In the genomic region with DNA sequence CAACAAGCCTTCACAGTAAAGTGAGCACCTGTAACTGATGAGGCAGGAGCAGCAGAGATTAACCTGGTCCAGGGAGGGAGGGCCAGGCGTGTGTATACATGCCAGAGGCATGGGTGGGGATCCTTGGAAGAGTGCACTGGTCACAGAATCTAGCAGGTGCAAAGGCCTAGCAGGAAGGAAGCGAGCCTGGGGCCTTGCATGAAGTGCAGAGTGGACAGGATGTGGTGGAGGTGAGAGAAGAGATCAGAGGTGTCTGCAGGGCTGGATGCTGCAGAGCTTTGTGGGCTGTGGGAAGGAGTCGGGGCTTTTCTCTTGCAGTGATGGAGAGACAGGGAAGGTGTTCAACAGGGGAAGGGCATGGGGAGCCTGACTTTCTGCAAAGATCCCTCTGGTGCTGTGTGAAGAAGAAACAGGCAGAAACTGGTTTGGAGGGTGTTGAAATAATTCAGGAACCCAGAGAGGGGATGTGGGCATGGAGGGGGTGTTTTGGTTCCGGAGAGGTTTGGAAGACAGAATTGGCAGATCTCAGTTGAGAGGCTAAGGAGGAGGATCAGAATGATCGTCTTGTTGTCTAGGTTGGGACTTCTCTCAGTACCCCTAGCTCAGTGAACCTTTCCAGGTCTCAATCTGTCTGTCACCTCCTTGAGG, we compare ENCODE assay signal across 8 cellular contexts. TPM values are rescaled to one million over a fixed set of nuclear protein-coding genes. Genes with fewer than 3 reads are reported as not detected.
A peak's percentile ranks its signal among the peaks of the same experiment; 100 is the strongest.
DNase-seq lines count a peak whose midpoint lies in the region; ATAC-seq and TF ChIP-seq lines count a peak whose summit lies in the region.

No MANE protein-coding gene starts in this region.

- no peak overlapping the region for H4K5ac ChIP-seq in H9 (ENCODE audit: insufficient read length, low read depth, low read length)

- DNase-seq in RWPE2 (ENCODE audit: low spot score): no peak
- peak; percentile 20 for DNase-seq in epithelial cell of prostate (ENCODE audit: low read depth, low spot score)
- no peak for DNase-seq in H9
- no peak for DNase-seq in HAP-1 (ENCODE audit: low spot score in 2 of 2)
- no peak for DNase-seq in COR-L47 (lab: John Stamatoyannopoulos, UW)
- no peak for DNase-seq in DMS79 (lab: John Stamatoyannopoulos, UW)

- TF ChIP-seq CTCF in HEK293 (tag by site-specific recombination; IDR thresholded peaks at IDR 0.05) (no peak), RWPE2 (IDR thresholded peaks at IDR 0.05; ENCODE audit: poor library complexity, severe bottlenecking) (no peak), H9 (conservative IDR thresholded peaks at IDR 0.05) (no peak)

- H3K4ac ChIP-seq in H9 (ENCODE audit: low read depth, low read length): no peak overlapping the region

- no peaks in the 10 kb centered on the region for H3K9me3 ChIP-seq in HEK293 (ENCODE audit: control insufficient read depth, insufficient read depth, low read depth, low read length)
- no peaks in the 10 kb centered on the region for H3K9me3 ChIP-seq in RWPE2 (ENCODE audit: severe bottlenecking)
- no peaks in the 10 kb centered on the region for H3K9me3 ChIP-seq in H9 (ENCODE audit: control insufficient read depth, low read depth, low read length)
- 0 out of 2 replicates have a peak, but pooled peaks cover 3% of the 10 kb centered on the region for H3K9me3 ChIP-seq in HAP-1

- H3K27ac ChIP-seq in HEK293 (ENCODE audit: extremely low read depth, low read depth, low read length): no peak overlapping the region
- H3K27ac ChIP-seq in RWPE2 (ENCODE audit: poor library complexity, severe bottlenecking): no peak overlapping the region
- no peak overlapping the region for H3K27ac ChIP-seq in epithelial cell of prostate
- H3K27ac ChIP-seq in H9 (ENCODE audit: insufficient read length, low read depth, low read length): no peak overlapping the region

- CTCF ChIA-PET in HEK293 (lab: Yijun Ruan, JAX): interaction anchor here (1.1 kb wide), 1 partner anchor 81 kb away, joined by 5 read pairs; no protein-coding TSS in a partner anchor

- H2BK5ac ChIP-seq in H9 (ENCODE audit: insufficient read length, low read length): no peak overlapping the region

- H3T11ph ChIP-seq in H9 (ENCODE audit: low read length): no peak overlapping the region

- H3K4me3 Mint-ChIP-seq in H9: no peak overlapping the region

- H3K36me3 Mint-ChIP-seq in H9 (ENCODE audit: insufficient read depth in 1 of 3, low read depth in 3 of 3): peaks cover 10 to 11% (median 10%) of the 10 kb centered on the region in 3 experiments

- H3K23ac ChIP-seq in H9 (ENCODE audit: insufficient read length, low read depth, low read length): no peak overlapping the region

- H3K4me3 ChIP-seq in HEK293 (ENCODE audit: low read depth, low read length) (no peak overlapping the region), RWPE2 (ENCODE audit: severe bottlenecking) (no peak overlapping the region), HAP-1 (no peak overlapping the region)

- H2BK12ac ChIP-seq in H9 (ENCODE audit: insufficient read length, low read depth, low read length): no peak overlapping the region

- H2AK5ac ChIP-seq in H9 (ENCODE audit: insufficient read length, low read length): no peak overlapping the region

- H4K8ac ChIP-seq in H9 (replicated peaks; ENCODE audit: insufficient read length, low read depth, low read length): no peak overlapping the region

- in situ Hi-C loops in HAP-1 (cut with MboI; ENCODE audit: low sequenced_read_pairs): no loop called here

- no peak overlapping the region for H3K9ac ChIP-seq in H9 (ENCODE audit: extremely low read depth, insufficient read length, low read length)

- no peak overlapping the region for H3K18ac ChIP-seq in H9 (ENCODE audit: insufficient read length, low read depth, low read length)

- H3K4me2 ChIP-seq in H9 (ENCODE audit: insufficient read depth, insufficient read length, low read length): no peak overlapping the region

- peaks cover 15% of the 10 kb centered on the region; the same call in 1 of the 2 replicates for H3K79me2 ChIP-seq in H9 (ENCODE audit: insufficient read depth, low read length)

- no peak overlapping the region for H2BK120ac ChIP-seq in H9 (ENCODE audit: low read depth, low read length, poor library complexity, severe bottlenecking)

- no peak overlapping the region for H2BK20ac ChIP-seq in H9 (ENCODE audit: low read depth, low read length, poor library complexity, severe bottlenecking)

- H3K56ac ChIP-seq in H9 (ENCODE audit: insufficient read length, low read depth, low read length): no peak overlapping the region

- H3K23me2 ChIP-seq in H9 (ENCODE audit: insufficient read length, low read depth, low read length, poor library complexity, severe bottlenecking): no peaks in the 10 kb centered on the region

- peaks cover 25 to 35% of the 10 kb centered on the region in 2 experiments for H3K4me1 Mint-ChIP-seq in H9

- no CpG with 5 or more reads among the region's 5 CpGs for WGBS in H9 (ENCODE audit: extremely low coverage, insufficient read length, low lambda C conversion rate)

- ATAC-seq in GM18502 (IDR thresholded peaks at IDR 0.05; ENCODE audit: poor library complexity, unreplicated experiment): peak; percentile 58
- ATAC-seq in RWPE2 (ENCODE audit: low read depth): peak; percentile 68

- no peaks in the 10 kb centered on the region for H4K20me1 ChIP-seq in H9 (ENCODE audit: control insufficient read depth, insufficient read depth, insufficient read length)

- H3K4me1 ChIP-seq in HEK293 (ENCODE audit: control insufficient read depth, insufficient read depth, low read length) (no peaks in the 10 kb centered on the region), RWPE2 (ENCODE audit: insufficient read depth, poor library complexity, severe bottlenecking) (peaks cover 3% of the 10 kb centered on the region), H9 (ENCODE audit: insufficient read depth, low read length) (peaks cover 5% of the 10 kb centered on the region; the same call in 1 of the 2 replicates), HAP-1 (peaks cover 7% of the 10 kb centered on the region)

- H3K36me3 ChIP-seq in HEK293 (ENCODE audit: control insufficient read depth in 2 of 2, insufficient read depth in 1 of 2, low read length in 2 of 2) (no peaks in the 10 kb centered on the region), RWPE2 (ENCODE audit: low read depth) (peaks cover 10% of the 10 kb centered on the region; the same call in 1 of the 2 replicates), HAP-1 (replicated peaks) (no peaks in the 10 kb centered on the region)

- H3K27me3 Mint-ChIP-seq in H9 (ENCODE audit: low read depth): peaks cover 5% of the 10 kb centered on the region

- no peaks in the 10 kb centered on the region for H3K27me3 ChIP-seq in RWPE2 (ENCODE audit: insufficient read depth, poor library complexity, severe bottlenecking)
- H3K27me3 ChIP-seq in H9 (ENCODE audit: insufficient read depth, low read length): no peaks in the 10 kb centered on the region
- peaks cover 31% of the 10 kb centered on the region for H3K27me3 ChIP-seq in HAP-1 (ENCODE audit: low read depth)

- no peak overlapping the region for H3K14ac ChIP-seq in H9 (ENCODE audit: insufficient read depth, low read length)

- no peak overlapping the region for H4K91ac ChIP-seq in H9 (ENCODE audit: insufficient read length, low read depth, low read length)

- H3K27ac Mint-ChIP-seq in H9: peak overlapping the region in 1 of 3 experiments; percentile 9; a peak in 1 of 7 replicates

- POLR2A ChIA-PET in HEK293 (lab: Yijun Ruan, JAX): no interaction called here

- no peak overlapping the region for H2BK15ac ChIP-seq in H9 (ENCODE audit: low read depth, low read length)

- H2AFZ ChIP-seq in H9 (ENCODE audit: low read length): no peak overlapping the region

- peaks cover 0 to 3% of the 10 kb centered on the region in 2 experiments; a peak in 2 of 5 replicates for H3K9me3 Mint-ChIP-seq in H9

- no peaks in the 10 kb centered on the region for H3K79me1 ChIP-seq in H9 (ENCODE audit: insufficient read depth, low read depth, low read length, poor library complexity, severe bottlenecking)

TF ChIP-seq in HEK293, 187 proteins besides CTCF, POLR2A, EP300 and RAD21:
- TF ChIP-seq ZNF514 (tag by site-specific recombination; IDR thresholded peaks at IDR 0.05) (no peak), SCRT2 (tag by site-specific recombination; IDR thresholded peaks at IDR 0.05) (peak; percentile 45; the same call in 1 of the 2 replicates), SCRT1 (tag by site-specific recombination; IDR thresholded peaks at IDR 0.05; ENCODE audit: borderline replicate concordance) (0 out of 2 replicates have a peak, but pooled peaks have one; percentile 14)

RNA-seq across cellular contexts. Expression of a gene that starts 2.6 kb away (rescaled TPM):
- 50.1 and 52.2 TPM in 2 replicates for total RNA-seq in H9 (2021)

RNA-seq across cellular contexts. Expression of a gene that starts 25.3 kb away (rescaled TPM):
- 4.3 and 5.4 TPM in 2 replicates for total RNA-seq in H9 (2021)

RNA-seq across cellular contexts. Expression of a gene that starts 29.3 kb away (rescaled TPM):
- 0.37 and 0.52 TPM in 2 replicates for total RNA-seq in H9 (2021)
